ENCODE assay signal across 8 cellular contexts in the genomic region with DNA sequence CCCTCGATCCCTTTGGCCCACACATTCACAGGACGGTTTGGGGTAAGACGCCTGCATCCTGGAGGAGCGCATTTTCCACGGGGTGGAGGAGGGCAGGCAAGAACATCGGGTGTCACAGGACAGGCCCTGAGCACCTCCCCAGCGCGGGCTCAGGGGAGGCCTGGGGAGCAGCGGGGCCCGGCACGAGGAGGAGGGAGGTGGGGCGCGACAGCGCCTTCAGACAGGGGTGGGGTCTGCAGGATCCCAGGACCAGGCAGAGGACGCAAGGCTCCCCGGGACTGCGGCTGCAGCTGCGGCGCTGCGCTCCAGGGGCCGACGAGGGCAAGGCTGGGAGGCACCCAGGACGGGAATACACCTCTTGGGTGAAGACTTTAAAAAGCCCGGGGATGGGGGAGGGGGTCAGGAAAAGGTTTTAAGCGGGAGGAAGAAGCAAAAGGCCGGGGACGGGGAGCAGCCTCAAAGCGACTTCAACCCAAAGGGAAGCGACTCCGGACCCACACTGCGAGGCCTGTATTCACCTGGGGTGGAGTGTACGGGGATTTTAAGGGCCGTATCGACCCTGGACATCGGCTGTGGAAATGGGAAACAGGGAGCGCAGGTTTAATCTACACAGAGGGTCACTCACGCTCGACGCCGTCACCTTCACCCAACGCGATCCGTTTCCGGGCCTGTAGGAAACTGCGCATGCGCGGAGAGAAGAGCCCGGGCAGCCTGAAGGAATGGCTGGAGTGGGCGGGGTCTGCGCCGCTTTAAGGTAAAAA. TPM values are rescaled to one million over a fixed set of nuclear protein-coding genes. Genes with fewer than 3 reads are reported as not detected.
A peak's percentile ranks its signal among the peaks of the same experiment; 100 is the strongest.
DNase-seq lines count a peak whose midpoint lies in the region; ATAC-seq and TF ChIP-seq lines count a peak whose summit lies in the region.

A gene (minus strand): TSS at position 680 of the 761 bp plus-strand sequence. CDS start 10,234 bp downstream, outside the sequence.

- H3K27me3 ChIP-seq in heart right ventricle (peaks cover 0 to 3% (median 0%) of the 10 kb centered on the region in 7 donors), thoracic aorta (replicated peaks; ENCODE audit: insufficient read depth) (no peaks in the 10 kb centered on the region)

- H3K27ac ChIP-seq in heart right ventricle (peak within 1 kb of the TSS; percentile 34 to 92 (median 86)), thoracic aorta (peak within 1 kb of the TSS in 1 of 2 donors; percentile 37)

- intact Hi-C loops in heart right ventricle (cut with DNase I): loop anchor here in 4 of 10 donors (1.0 to 5.0 kb wide), 4 partner anchors 27 to 56 kb away; a partner anchor contains a TSS

- ATAC-seq in heart right ventricle (peak; percentile 90 to 96 (median 95)), thoracic aorta (ENCODE audit: insufficient number of reproducible peaks, low FRiP score, low read depth) (no peak), GM18511 (IDR thresholded peaks at IDR 0.05; ENCODE audit: unreplicated experiment) (no peak)

- peak within 1 kb of the TSS; percentile 44 to 75 (median 66) for H3K4me3 ChIP-seq in heart right ventricle
- H3K4me3 ChIP-seq in thoracic aorta: peak within 1 kb of the TSS; percentile 76

- H3K4me1 ChIP-seq in heart right ventricle (peaks cover 9 to 29% (median 22%) of the 10 kb centered on the region in 9 donors), thoracic aorta (ENCODE audit: control insufficient read depth in 1 of 2, low read depth in 2 of 2) (peaks cover 0 to 12% of the 10 kb centered on the region in 2 donors)

- TF ChIP-seq CTCF in heart right ventricle (IDR thresholded peaks at IDR 0.05) (no peak), thoracic aorta (IDR thresholded peaks at IDR 0.05) (no peak)

- DNase-seq in GM03348 (ENCODE audit: low spot score): peak; percentile 92
- peak; percentile 70 for DNase-seq in OCI-M1 (lab: John Stamatoyannopoulos, UW)
- DNase-seq in amniotic epithelial cell (ENCODE audit: low read depth): peak; percentile 29
- peak; percentile 87 to 89 for DNase-seq in heart right ventricle
- DNase-seq in occipital lobe (lab: John Stamatoyannopoulos, UW): peak; percentile 66
- DNase-seq in thoracic aorta (ENCODE audit: low spot score): peak; percentile 25
- no peak for DNase-seq in A172 (ENCODE audit: low spot score)

- 1% methylated on average over 50 to 51 of the region's 51 CpGs for WGBS in heart right ventricle, 2 donors

- H3K9me3 ChIP-seq in heart right ventricle: peaks cover 0 to 47% (median 0%) of the 10 kb centered on the region in 11 donors
- peaks cover 16% of the 10 kb centered on the region for H3K9me3 ChIP-seq in thoracic aorta

- H3K36me3 ChIP-seq in heart right ventricle (peaks cover 0 to 3% (median 0%) of the 10 kb centered on the region in 9 donors), thoracic aorta (no peaks in the 10 kb centered on the region)

RNA-seq across cellular contexts. Expression of the gene that starts here (rescaled TPM):
- total RNA-seq in heart right ventricle (10 to 100 TPM; 18.7 to 32.5 (median 22.8) TPM), occipital lobe (24.3 TPM), thoracic aorta (1 to 10 TPM; 2.3 to 7.1 TPM)
- 10 to 100 TPM in 1 of 2 donors, 1 to 10 TPM in 1; 9.5 to 19.8 TPM for polyA plus RNA-seq in heart right ventricle
- total RNA-seq in A172 (2014; rRNA removed; shearing (Covaris generic)): 0.22 TPM in 1 of 2 replicates, not detected in the other

Comparison
In these comparisons a context has a peak if more than half of its experiments do, and no peak if none do; other contexts are left out.
1. ATAC-seq: peak in heart right ventricle (8 of 8); none in thoracic aorta (single experiment) and GM18511 (single experiment).